8 cellular contexts compared by ENCODE assay signal in genomic region chr20:21125849-21126840, GRCh38. TPM values are rescaled to one million over a fixed set of nuclear protein-coding genes. Genes with fewer than 3 reads are reported as not detected.
A peak's percentile ranks its signal among the peaks of the same experiment; 100 is the strongest.
DNase-seq lines count a peak whose midpoint lies in the region; ATAC-seq and TF ChIP-seq lines count a peak whose summit lies in the region.

KIZ (plus strand) TSS chr20:21126082; CDS start chr20:21126116, 34 bp downstream.

- peaks cover 2% of the 10 kb centered on the region for H3K36me3 Mint-ChIP-seq in chondrocyte (ENCODE audit: low read depth)

- peak; percentile 99 for ATAC-seq in HG03432 (IDR thresholded peaks at IDR 0.05; ENCODE audit: unreplicated experiment)

- peaks cover 16% of the 10 kb centered on the region for H3K4me1 Mint-ChIP-seq in chondrocyte (ENCODE audit: low read depth)

- H3K27ac Mint-ChIP-seq in chondrocyte (ENCODE audit: unreplicated experiment) = peak within 1 kb of the TSS; percentile 79

- peak; percentile 51 for TF ChIP-seq CTCF in chondrocyte (IDR thresholded peaks at IDR 0.05)

- H3K27me3 Mint-ChIP-seq in chondrocyte (ENCODE audit: low read depth) = no peaks in the 10 kb centered on the region

- H3K4me3 Mint-ChIP-seq in chondrocyte (ENCODE audit: unreplicated experiment) = peak within 1 kb of the TSS; percentile 83

- peak; percentile 98 for DNase-seq in Ammon's horn (ENCODE audit: low spot score)
- DNase-seq in NCI-H460 (ENCODE audit: extremely low read depth, low read depth) = peak; percentile 92
- peak; percentile 96 for DNase-seq in activated CD4-positive, alpha-beta T cell treated with anti-CD3 and anti-CD28 coated beads for 1 hour
- DNase-seq in chondrocyte (ENCODE audit: low spot score) = peak; percentile 99
- peak; percentile 99 for DNase-seq in stimulated activated CD4-positive, alpha-beta T cell treated with anti-CD3 and anti-CD28 coated beads, Interleukin-1b, Interleukin-23, amount 100 ng/mL, for 4 hours (ENCODE audit: low read depth in 2 of 2)

- H3K27me3 ChIP-seq in layer of hippocampus (ENCODE audit: control insufficient read depth, insufficient read depth, low read length) = no peaks in the 10 kb centered on the region

- H3K27ac ChIP-seq in layer of hippocampus (ENCODE audit: low read depth, low read length) = peak within 1 kb of the TSS; percentile 69

- TF ChIP-seq POLR2A in GM19099 (IDR thresholded peaks at IDR 0.05; ENCODE audit: extremely low read depth, insufficient read length, low read depth) = peak; percentile 93

- H3K9me3 Mint-ChIP-seq in chondrocyte (ENCODE audit: low read depth) = no peaks in the 10 kb centered on the region

RNA-seq across cellular contexts. Expression of gene KIZ, which starts in this region (rescaled TPM):
- 15.7 and 17.6 TPM in 2 replicates for total RNA-seq in NCI-H460 (2014; rRNA removed; shearing (Covaris generic))
- polyA plus RNA-seq in NCI-H460 (2014; cell fraction: nucleus; rRNA removed) = 15.6 and 16.1 TPM in 2 replicates
- 12.2 to 15.4 TPM (median 13.8 TPM) in 3 replicates for total RNA-seq in chondrocyte

Comparison
In these comparisons a context has a peak if more than half of its experiments do, and no peak if none do; other contexts are left out.
1. Peak in every context shown above with its lines: DNase-seq, ATAC-seq and H3K27ac ChIP-seq.